In the genomic region with DNA sequence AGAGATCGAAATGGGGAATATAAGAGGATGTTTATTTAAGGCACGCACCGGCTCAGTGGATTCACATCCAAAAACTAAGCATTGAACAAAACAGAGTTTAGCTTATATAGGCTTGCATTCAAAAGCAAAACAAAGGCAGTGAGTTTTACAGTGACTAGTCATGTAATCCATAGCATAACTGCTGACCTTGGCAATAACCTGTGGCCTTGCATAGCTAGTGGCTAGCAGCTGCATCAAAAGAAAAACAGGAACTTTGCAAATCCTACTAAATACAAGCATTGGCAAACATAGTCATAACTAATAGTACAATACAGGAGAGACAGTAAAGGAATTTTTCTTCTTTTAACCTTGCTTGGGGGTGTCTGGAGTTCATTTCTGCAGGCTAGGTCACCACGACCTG, we compare ENCODE assay signal across 18 cellular contexts. TPM values are rescaled to one million over a fixed set of nuclear protein-coding genes. Genes with fewer than 3 reads are reported as not detected.
DNase-seq lines count a peak whose midpoint lies in the region; ATAC-seq and TF ChIP-seq lines count a peak whose summit lies in the region.
"Had no signal": no experiment of that assay in that cellular context is flagged by ENCODE, and none has a peak within 500 bp of the region (broad histone marks: within the 10 kb centered on the region; RNA-seq: fewer than 3 reads in every experiment).

No MANE protein-coding gene starts in this region.

- DNase-seq in CD1c-positive myeloid dendritic cell (ENCODE audit: extremely low spot score): peak; percentile 36
- peak; percentile 20 for DNase-seq in MG63
- DNase-seq in RPMI8226: peak; percentile 74
- DNase-seq in naive thymus-derived CD4-positive, alpha-beta T cell: no peak
- no peak for DNase-seq in glutamatergic neuron
- DNase-seq: COR-L47; effector CD4-positive, alpha-beta T cell; GM23248; HFFc6; NCI-H1694 treated with DMSO at 0.1 percent for 48 hours; NCI-H748 treated with DMSO at 0.1 percent for 48 hours; PC-3; retina; SIG-M5 had no signal

- peak overlapping the region in 6 of 9 donors; percentile 17 to 92 (median 84) for H3K27ac Mint-ChIP-seq in naive thymus-derived CD4-positive, alpha-beta T cell
- no peak overlapping the region for H3K27ac Mint-ChIP-seq in glutamatergic neuron (ENCODE audit: unreplicated experiment)
- H3K27ac Mint-ChIP-seq: activated CD8-positive, alpha-beta memory T cell treated with anti-CD3 and anti-CD28 coated beads, Interleukin-2, amount 10 ng/mL, durations not matched to agents 7 days and 5 days had no signal

- no peak for ATAC-seq in naive thymus-derived CD4-positive, alpha-beta T cell
- ATAC-seq in HG02840 (IDR thresholded peaks at IDR 0.05; ENCODE audit: low FRiP score, unreplicated experiment) (no peak), GM21737 (IDR thresholded peaks at IDR 0.05; ENCODE audit: unreplicated experiment) (no peak)
- ATAC-seq: PC-3 had no signal

- peaks cover 0 to 13% (median 4%) of the 10 kb centered on the region in 11 donors for H3K9me3 Mint-ChIP-seq in naive thymus-derived CD4-positive, alpha-beta T cell
- peaks cover 3% of the 10 kb centered on the region for H3K9me3 Mint-ChIP-seq in glutamatergic neuron (ENCODE audit: unreplicated experiment)

- TF ChIP-seq CTCF in glutamatergic neuron (IDR thresholded peaks at IDR 0.05; ENCODE audit: partially characterized antibody, unreplicated experiment): no peak

- POLR2A ChIA-PET in naive thymus-derived CD4-positive, alpha-beta T cell (lab: Charles Lee): interaction anchor here (0.7 to 1.5 kb wide), 2 partner anchors 23 to 138 kb away, joined by 3 to 4 read pairs; a partner anchor contains a TSS

- intact Hi-C loops in naive thymus-derived CD4-positive, alpha-beta T cell (cut with micrococcal nuclease): no loop called here

- H3K27ac ChIP-seq in naive thymus-derived CD4-positive, alpha-beta T cell (ENCODE audit: low read depth, low read length): no peak overlapping the region
- H3K27ac ChIP-seq: GM23248 had no signal

- H3K4me1 ChIP-seq in naive thymus-derived CD4-positive, alpha-beta T cell (ENCODE audit: control insufficient read depth in 2 of 2, insufficient read depth in 2 of 2, low read length in 2 of 2): peaks cover 23 to 24% of the 10 kb centered on the region in 2 donors

- peak overlapping the region in 3 of 10 donors; percentile 81 to 92 (median 89) for H3K4me3 Mint-ChIP-seq in naive thymus-derived CD4-positive, alpha-beta T cell
- H3K4me3 Mint-ChIP-seq in glutamatergic neuron (ENCODE audit: unreplicated experiment): no peak overlapping the region
- H3K4me3 Mint-ChIP-seq: activated CD8-positive, alpha-beta memory T cell treated with anti-CD3 and anti-CD28 coated beads, Interleukin-2, amount 10 ng/mL, durations not matched to agents 7 days and 5 days had no signal

- CTCF ChIA-PET in naive thymus-derived CD4-positive, alpha-beta T cell (lab: Charles Lee): no interaction called here

- H3K9me3 ChIP-seq in MG63: peaks cover 6% of the 10 kb centered on the region; the same call in 1 of the 2 replicates
- no peaks in the 10 kb centered on the region for H3K9me3 ChIP-seq in naive thymus-derived CD4-positive, alpha-beta T cell (ENCODE audit: control insufficient read depth in 2 of 3, low read length in 3 of 3)

- H3K36me3 ChIP-seq in MG63: no peaks in the 10 kb centered on the region
- no peaks in the 10 kb centered on the region for H3K36me3 ChIP-seq in naive thymus-derived CD4-positive, alpha-beta T cell (ENCODE audit: control insufficient read depth in 2 of 3, insufficient read depth in 3 of 3, low read length in 3 of 3)

- peaks cover 0 to 8% (median 0%) of the 10 kb centered on the region in 5 donors for H3K27me3 Mint-ChIP-seq in naive thymus-derived CD4-positive, alpha-beta T cell
- H3K27me3 Mint-ChIP-seq in glutamatergic neuron (ENCODE audit: unreplicated experiment): no peaks in the 10 kb centered on the region
- H3K27me3 Mint-ChIP-seq: activated naive CD8-positive, alpha-beta T cell had no signal

- peaks cover 0 to 8% (median 0%) of the 10 kb centered on the region in 5 donors for H3K36me3 Mint-ChIP-seq in naive thymus-derived CD4-positive, alpha-beta T cell
- H3K36me3 Mint-ChIP-seq in glutamatergic neuron (ENCODE audit: unreplicated experiment): peaks cover 10% of the 10 kb centered on the region

- peaks cover 23 to 41% (median 27%) of the 10 kb centered on the region in 7 donors for H3K4me1 Mint-ChIP-seq in naive thymus-derived CD4-positive, alpha-beta T cell
- no peaks in the 10 kb centered on the region for H3K4me1 Mint-ChIP-seq in glutamatergic neuron (ENCODE audit: low read depth, unreplicated experiment)

- no peaks in the 10 kb centered on the region for H3K27me3 ChIP-seq in MG63
- H3K27me3 ChIP-seq in naive thymus-derived CD4-positive, alpha-beta T cell (ENCODE audit: control insufficient read depth in 2 of 2, insufficient read depth in 2 of 2, low read length in 2 of 2): no peaks in the 10 kb centered on the region

- no peak overlapping the region for H3K4me3 ChIP-seq in MG63
- H3K4me3 ChIP-seq in naive thymus-derived CD4-positive, alpha-beta T cell (ENCODE audit: low read length): no peak overlapping the region
- H3K4me3 ChIP-seq: GM23248 had no signal

RNA-seq across cellular contexts. Expression of a gene that starts 9.7 kb away (rescaled TPM):
- 1.9 and 5.5 TPM in 2 replicates for total RNA-seq in MG63 (2014; rRNA removed; shearing (Covaris generic); ENCODE audit: low replicate concordance)
- 10 to 100 TPM in 2 of 5 experiments, 1 to 10 TPM in 3; 2.9 to 13.1 (median 5.3) TPM for total RNA-seq in naive thymus-derived CD4-positive, alpha-beta T cell
- 1 to 10 TPM; 6.0 to 7.4 TPM for polyA plus RNA-seq in naive thymus-derived CD4-positive, alpha-beta T cell
- 3.4 TPM for total RNA-seq in glutamatergic neuron (ENCODE audit: unreplicated experiment)

RNA-seq across cellular contexts. Expression of a gene that starts 22.1 kb away (rescaled TPM):
- 9.2 and 11.0 TPM in 2 replicates for total RNA-seq in MG63 (2014; rRNA removed; shearing (Covaris generic); ENCODE audit: low replicate concordance)
- total RNA-seq in naive thymus-derived CD4-positive, alpha-beta T cell: 1 to 10 TPM; 1.7 to 8.5 (median 2.3) TPM
- polyA plus RNA-seq in naive thymus-derived CD4-positive, alpha-beta T cell: 1 to 10 TPM; 2.0 to 4.7 TPM
- 4.1 TPM for total RNA-seq in glutamatergic neuron (ENCODE audit: unreplicated experiment)

RNA-seq across cellular contexts. Expression of a gene that starts 52.1 kb away (rescaled TPM):
- total RNA-seq in MG63 (2014; rRNA removed; shearing (Covaris generic); ENCODE audit: low replicate concordance): 70.6 and 72.7 TPM in 2 replicates
- 10 to 100 TPM; 19.3 to 47.0 (median 22.7) TPM for total RNA-seq in naive thymus-derived CD4-positive, alpha-beta T cell
- 10 to 100 TPM; 92.2 to 98.8 TPM for polyA plus RNA-seq in naive thymus-derived CD4-positive, alpha-beta T cell
- 32.1 TPM for total RNA-seq in glutamatergic neuron (ENCODE audit: unreplicated experiment)

Comparison
In these comparisons a context has a peak if more than half of its experiments do, and no peak if none do; other contexts are left out.
1. DNase-seq: peak in CD1c-positive myeloid dendritic cell (single experiment), MG63 (single experiment) and RPMI8226 (single experiment); none in naive thymus-derived CD4-positive, alpha-beta T cell (0 of 9) and glutamatergic neuron (single experiment).